Comparison of ENCODE assay signal across 34 cellular contexts in the genomic region with DNA sequence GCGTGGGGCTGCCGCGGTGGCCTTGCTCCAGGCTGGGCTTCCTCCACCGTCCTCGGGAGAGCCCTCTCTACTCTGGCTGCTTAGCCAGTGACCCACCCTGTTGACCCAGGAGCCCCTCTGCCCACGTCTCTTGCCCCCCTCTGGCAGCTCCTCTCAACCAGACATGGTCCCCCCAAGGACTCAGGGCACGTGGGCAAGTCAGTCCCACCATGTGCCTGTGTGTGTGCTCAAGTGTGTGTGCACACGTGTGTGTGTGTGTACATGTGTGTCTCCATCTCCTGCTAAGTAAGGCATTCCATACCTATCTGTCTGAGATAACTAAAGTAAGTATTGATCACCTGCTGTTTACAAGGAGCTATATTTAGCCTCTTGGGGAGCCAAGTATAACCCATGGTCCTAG.
"Had no signal": no experiment of that assay in that cellular context is flagged by ENCODE, and none has a peak within 500 bp of the region (broad histone marks: within the 10 kb centered on the region; RNA-seq: fewer than 3 reads in every experiment).

No MANE protein-coding gene starts in this region.

- H3K4me3 Mint-ChIP-seq: activated CD4-positive, alpha-beta memory T cell treated with anti-CD3 and anti-CD28 coated beads for 36 hours; activated CD4-positive, alpha-beta T cell treated with anti-CD3 and anti-CD28 coated beads for 36 hours; activated CD4-positive, alpha-beta T cell treated with anti-CD3 and anti-CD28 coated beads, Interleukin-2, amount 10 ng/mL, durations not matched to agents 24 days and 14 days; activated CD8-positive, alpha-beta memory T cell treated with anti-CD3 and anti-CD28 coated beads, Interleukin-2, amount 10 ng/mL, durations not matched to agents 7 days and 5 days; activated CD8-positive, alpha-beta T cell treated with anti-CD3 and anti-CD28 coated beads, Interleukin-2, amount 10 ng/mL, durations not matched to agents 7 days and 5 days; activated naive CD4-positive, alpha-beta T cell treated with anti-CD3 and anti-CD28 coated beads, Interleukin-2, amount 10 ng/mL, durations not matched to agents 7 days and 5 days; activated naive CD8-positive, alpha-beta T cell treated with anti-CD3 and anti-CD28 coated beads, Interleukin-2, amount 10 ng/mL, durations not matched to agents 7 days and 5 days; activated T-cell treated with anti-CD3 and anti-CD28 coated beads, Interleukin-2, amount 50 U/mL, for 24 hours; activated T-cell treated with anti-CD3 and anti-CD28 coated beads, Interleukin-2, amount 50 U/mL, for 72 hours; brain; effector memory CD8-positive, alpha-beta T cell; T-helper 17 cell; T-helper 2 cell treated with Interferon-gamma antibody and Interleukin-4, amounts not matched to agents 5 μg/mL and 100 μg/mL, for 36 hours had no signal

- DNase-seq: activated CD4-positive, alpha-beta memory T cell treated with anti-CD3 and anti-CD28 coated beads for 36 hours; activated CD4-positive, alpha-beta T cell treated with anti-CD3 and anti-CD28 coated beads for 36 hours; activated CD4-positive, alpha-beta T cell treated with anti-CD3 and anti-CD28 coated beads, Interleukin-2, amount 10 ng/mL, durations not matched to agents 24 days and 14 days; activated CD4-positive, CD25-positive, alpha-beta regulatory T cell; activated CD4-positive, CD25-positive, alpha-beta regulatory T cell treated with anti-CD3 and anti-CD28 coated beads, Interleukin-2, amount 50 U/mL, for 72 hours; activated CD8-positive, alpha-beta memory T cell treated with anti-CD3 and anti-CD28 coated beads, Interleukin-2, amount 10 ng/mL, durations not matched to agents 7 days and 5 days; activated CD8-positive, alpha-beta memory T cell treated with anti-CD3 and anti-CD28 coated beads, Interleukin-2, amount 50 U/mL, for 4 hours; activated CD8-positive, alpha-beta T cell treated with anti-CD3 and anti-CD28 coated beads, Interleukin-2, amount 10 ng/mL, durations not matched to agents 7 days and 5 days; activated gamma-delta T cell; activated naive CD4-positive, alpha-beta T cell; activated naive CD4-positive, alpha-beta T cell treated with anti-CD3 and anti-CD28 coated beads, Interleukin-2, amount 10 ng/mL, durations not matched to agents 7 days and 5 days; activated naive CD8-positive, alpha-beta T cell treated with anti-CD3 and anti-CD28 coated beads, Interleukin-2, amount 10 ng/mL, durations not matched to agents 7 days and 5 days; activated T-cell treated with anti-CD3 and anti-CD28 coated beads, Interleukin-2, amount 50 U/mL, for 24 hours; activated T-cell treated with anti-CD3 and anti-CD28 coated beads, Interleukin-2, amount 50 U/mL, for 72 hours; caudate nucleus; cortex of kidney; dermis blood vessel endothelial cell; effector CD4-positive, alpha-beta T cell; effector memory CD8-positive, alpha-beta T cell; erythroblast; foreskin keratinocyte; gastrocnemius medialis; glutamatergic neuron; heart left ventricle; T-helper 1 cell; T-helper 17 cell; T1000; WERI-Rb-1 had no signal

- ATAC-seq: activated CD4-positive, alpha-beta T cell treated with anti-CD3 and anti-CD28 coated beads for 36 hours; activated CD8-positive, alpha-beta memory T cell treated with anti-CD3 and anti-CD28 coated beads, Interleukin-2, amount 10 ng/mL, durations not matched to agents 7 days and 5 days; activated CD8-positive, alpha-beta T cell treated with anti-CD3 and anti-CD28 coated beads, Interleukin-2, amount 10 ng/mL, durations not matched to agents 7 days and 5 days; activated naive CD4-positive, alpha-beta T cell treated with anti-CD3 and anti-CD28 coated beads, Interleukin-2, amount 50 U/mL, for 72 hours; activated T-cell treated with anti-CD3 and anti-CD28 coated beads, Interleukin-2, amount 50 U/mL, for 72 hours; effector memory CD8-positive, alpha-beta T cell; foreskin keratinocyte; gastrocnemius medialis; heart left ventricle; T-helper 17 cell had no signal

- H3K27ac Mint-ChIP-seq: activated CD4-positive, alpha-beta memory T cell treated with anti-CD3 and anti-CD28 coated beads for 36 hours; activated CD4-positive, alpha-beta T cell treated with anti-CD3 and anti-CD28 coated beads for 36 hours; activated CD4-positive, alpha-beta T cell treated with anti-CD3 and anti-CD28 coated beads, Interleukin-2, amount 10 ng/mL, durations not matched to agents 24 days and 14 days; activated CD8-positive, alpha-beta memory T cell treated with anti-CD3 and anti-CD28 coated beads, Interleukin-2, amount 10 ng/mL, durations not matched to agents 7 days and 5 days; activated CD8-positive, alpha-beta T cell treated with anti-CD3 and anti-CD28 coated beads, Interleukin-2, amount 10 ng/mL, durations not matched to agents 7 days and 5 days; activated naive CD4-positive, alpha-beta T cell treated with anti-CD3 and anti-CD28 coated beads, Interleukin-2, amount 10 ng/mL, durations not matched to agents 7 days and 5 days; activated naive CD4-positive, alpha-beta T cell treated with anti-CD3 and anti-CD28 coated beads, Interleukin-2, amount 50 U/mL, for 72 hours; activated naive CD8-positive, alpha-beta T cell treated with anti-CD3 and anti-CD28 coated beads, Interleukin-2, amount 10 ng/mL, durations not matched to agents 7 days and 5 days; activated T-cell treated with anti-CD3 and anti-CD28 coated beads, Interleukin-2, amount 50 U/mL, for 24 hours; activated T-cell treated with anti-CD3 and anti-CD28 coated beads, Interleukin-2, amount 50 U/mL, for 72 hours; effector memory CD8-positive, alpha-beta T cell; T-helper 17 cell; T-helper 2 cell treated with Interferon-gamma antibody and Interleukin-4, amounts not matched to agents 5 μg/mL and 100 μg/mL, for 36 hours had no signal

- H3K4me1 ChIP-seq: breast epithelium, foreskin keratinocyte had no signal

- H3K36me3 Mint-ChIP-seq: activated CD4-positive, alpha-beta memory T cell treated with anti-CD3 and anti-CD28 coated beads for 36 hours; activated CD8-positive, alpha-beta memory T cell treated with anti-CD3 and anti-CD28 coated beads, Interleukin-2, amount 10 ng/mL, durations not matched to agents 7 days and 5 days; activated naive CD4-positive, alpha-beta T cell treated with anti-CD3 and anti-CD28 coated beads, Interleukin-2, amount 10 ng/mL, durations not matched to agents 7 days and 5 days; activated naive CD4-positive, alpha-beta T cell treated with anti-CD3 and anti-CD28 coated beads, Interleukin-2, amount 50 U/mL, for 72 hours; activated naive CD8-positive, alpha-beta T cell treated with anti-CD3 and anti-CD28 coated beads, Interleukin-2, amount 10 ng/mL, durations not matched to agents 7 days and 5 days had no signal

- H3K27me3 ChIP-seq: ascending aorta, breast epithelium, esophagus muscularis mucosa, gastrocnemius medialis, heart left ventricle had no signal

- H3K9me3 ChIP-seq: ascending aorta, breast epithelium, esophagus muscularis mucosa, gastrocnemius medialis, heart left ventricle had no signal

- H3K4me3 ChIP-seq: ascending aorta, breast epithelium, esophagus muscularis mucosa, gastrocnemius medialis, heart left ventricle had no signal

- H3K4me1 Mint-ChIP-seq: activated CD4-positive, alpha-beta T cell treated with anti-CD3 and anti-CD28 coated beads for 36 hours; activated CD4-positive, alpha-beta T cell treated with anti-CD3 and anti-CD28 coated beads, Interleukin-2, amount 10 ng/mL, durations not matched to agents 24 days and 14 days; activated CD8-positive, alpha-beta memory T cell treated with anti-CD3 and anti-CD28 coated beads, Interleukin-2, amount 10 ng/mL, durations not matched to agents 7 days and 5 days; activated naive CD4-positive, alpha-beta T cell treated with anti-CD3 and anti-CD28 coated beads, Interleukin-2, amount 10 ng/mL, durations not matched to agents 7 days and 5 days had no signal

- H3K9me3 Mint-ChIP-seq: activated CD4-positive, alpha-beta memory T cell treated with anti-CD3 and anti-CD28 coated beads for 36 hours; activated CD4-positive, alpha-beta T cell treated with anti-CD3 and anti-CD28 coated beads, Interleukin-2, amount 10 ng/mL, durations not matched to agents 24 days and 14 days; activated naive CD4-positive, alpha-beta T cell treated with anti-CD3 and anti-CD28 coated beads, Interleukin-2, amount 10 ng/mL, durations not matched to agents 7 days and 5 days; activated naive CD4-positive, alpha-beta T cell treated with anti-CD3 and anti-CD28 coated beads, Interleukin-2, amount 50 U/mL, for 72 hours; activated naive CD8-positive, alpha-beta T cell treated with anti-CD3 and anti-CD28 coated beads, Interleukin-2, amount 10 ng/mL, durations not matched to agents 7 days and 5 days; activated T-cell treated with anti-CD3 and anti-CD28 coated beads, Interleukin-2, amount 50 U/mL, for 24 hours; activated T-cell treated with anti-CD3 and anti-CD28 coated beads, Interleukin-2, amount 50 U/mL, for 72 hours; effector memory CD8-positive, alpha-beta T cell; T-helper 2 cell treated with Interferon-gamma antibody and Interleukin-4, amounts not matched to agents 5 μg/mL and 100 μg/mL, for 36 hours had no signal

- H3K36me3 ChIP-seq: ascending aorta, breast epithelium, esophagus muscularis mucosa, gastrocnemius medialis, heart left ventricle had no signal

- H3K27me3 Mint-ChIP-seq: activated CD4-positive, alpha-beta T cell treated with anti-CD3 and anti-CD28 coated beads for 36 hours; brain had no signal
